In genomic region chr16:9053006-9053601, GRCh38 we compare ENCODE assay signal across 8 cellular contexts. TPM values are rescaled to one million over a fixed set of nuclear protein-coding genes. Genes with fewer than 3 reads are reported as not detected.
DNase-seq lines count a peak whose midpoint lies in the region; ATAC-seq and TF ChIP-seq lines count a peak whose summit lies in the region.

No MANE protein-coding gene starts in this region.

- peak overlapping the region; percentile 70 for H3K27ac ChIP-seq in psoas muscle

- H3K27ac Mint-ChIP-seq in glutamatergic neuron (ENCODE audit: unreplicated experiment), result no peak overlapping the region

- H3K9me3 ChIP-seq in psoas muscle, result no peaks in the 10 kb centered on the region

- H3K4me3 Mint-ChIP-seq in glutamatergic neuron (ENCODE audit: unreplicated experiment), result peak overlapping the region; percentile 65

- peak; percentile 60 for ATAC-seq in HG02798 (IDR thresholded peaks at IDR 0.05; ENCODE audit: poor library complexity, unreplicated experiment)
- peak; percentile 84 to 89 (median 84) for ATAC-seq in psoas muscle
- no peak for ATAC-seq in HG03108 (IDR thresholded peaks at IDR 0.05; ENCODE audit: unreplicated experiment)
- no peak for ATAC-seq in GM19397 (IDR thresholded peaks at IDR 0.05; ENCODE audit: unreplicated experiment)

- peaks cover 0 to 3% (median 0%) of the 10 kb centered on the region in 3 donors for H3K27me3 ChIP-seq in psoas muscle (ENCODE audit: insufficient read depth in 3 of 3, low read length in 2 of 3)

- peaks cover 18% of the 10 kb centered on the region for H3K4me1 ChIP-seq in psoas muscle

- H3K27me3 Mint-ChIP-seq in glutamatergic neuron (ENCODE audit: unreplicated experiment), result peaks cover 2% of the 10 kb centered on the region

- 33 to 34% (median 33%) methylated on average over 9 of the region's 9 CpGs for WGBS in psoas muscle, 3 donors

- in situ Hi-C loops in Caki2 (cut with HindIII; ENCODE audit: low pct_unique_long_range_greater_than_20kb, low sequenced_read_pairs), result no loop called here

- TF ChIP-seq CTCF in glutamatergic neuron (IDR thresholded peaks at IDR 0.05; ENCODE audit: partially characterized antibody, unreplicated experiment), result no peak
- no peak for TF ChIP-seq CTCF in psoas muscle (IDR thresholded peaks at IDR 0.05)

- no peaks in the 10 kb centered on the region for H3K36me3 ChIP-seq in psoas muscle (ENCODE audit: insufficient read depth in 1 of 2, low read depth in 1 of 2)

- peak; percentile 95 for DNase-seq in Caki2 (ENCODE audit: low read depth)
- DNase-seq in SHP77 treated with DMSO at 0.1 percent for 48 hours (lab: John Stamatoyannopoulos, UW), result peak; percentile 41
- DNase-seq in glutamatergic neuron, result peak; percentile 71
- peak; percentile 51 to 78 for DNase-seq in psoas muscle
- DNase-seq in cerebellum (ENCODE audit: low spot score), result no peak

- H3K36me3 Mint-ChIP-seq in glutamatergic neuron (ENCODE audit: unreplicated experiment), result no peaks in the 10 kb centered on the region

- intact Hi-C loops in psoas muscle (cut with DNase I), result loop anchor here in 1 of 2 donors (5.0 kb wide), 2 partner anchors 39 to 91 kb away; partner anchors contain the start of genes HAPSTR1 and USP7

- H3K4me1 Mint-ChIP-seq in glutamatergic neuron (ENCODE audit: low read depth, unreplicated experiment), result no peaks in the 10 kb centered on the region

- H3K9me3 Mint-ChIP-seq in glutamatergic neuron (ENCODE audit: unreplicated experiment), result peaks cover 2% of the 10 kb centered on the region

- peak overlapping the region; percentile 49 for H3K4me3 ChIP-seq in psoas muscle

RNA-seq across cellular contexts. Expression of gene HAPSTR1, which starts 38.3 kb away (rescaled TPM):
- 37.4 and 48.2 TPM in 2 replicates for total RNA-seq in Caki2 (2014; rRNA removed; shearing (Covaris generic); ENCODE audit: low replicate concordance)
- total RNA-seq in glutamatergic neuron (ENCODE audit: unreplicated experiment), result 143 TPM
- 10 to 100 TPM; 54.5 to 80.0 (median 73.5) TPM for total RNA-seq in psoas muscle
- polyA plus RNA-seq in psoas muscle, result 10 to 100 TPM; 15.1 to 44.5 (median 18.2) TPM
- total RNA-seq in cerebellum, result 93.2 TPM

Comparison
In these comparisons a context has a peak if more than half of its experiments do, and no peak if none do; other contexts are left out.
1. ATAC-seq: peak in HG02798 (single experiment) and psoas muscle (4 of 4); none in HG03108 (single experiment) and GM19397 (single experiment).